ENCODE assay signal across 1 cellular context in the genomic region with DNA sequence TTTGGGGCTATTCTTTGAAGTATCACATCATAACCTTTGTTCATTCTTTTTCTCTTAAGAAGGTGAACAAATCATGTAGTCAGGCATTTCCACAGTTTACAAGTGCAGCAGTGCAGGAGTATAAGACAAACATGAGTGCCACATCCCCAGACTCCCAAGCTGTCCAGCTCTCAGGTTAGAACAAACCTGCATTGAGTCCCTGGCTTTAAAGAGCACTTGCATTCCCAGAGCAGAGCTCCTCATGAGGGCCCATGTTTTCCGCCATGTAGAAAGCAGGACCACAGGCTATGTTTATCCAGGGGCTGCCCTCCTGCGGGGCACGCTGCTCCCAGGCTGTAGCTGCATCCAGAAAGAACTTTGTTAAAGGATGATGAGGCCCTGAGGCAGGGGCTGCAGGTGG.
TF ChIP-seq lines count a peak whose summit lies in the region.

No MANE protein-coding gene starts in this region.

TF ChIP-seq in WTC11, 78 proteins besides CTCF, POLR2A, EP300 and RAD21 (continued from another document):
- TF ChIP-seq, protein P1, sequence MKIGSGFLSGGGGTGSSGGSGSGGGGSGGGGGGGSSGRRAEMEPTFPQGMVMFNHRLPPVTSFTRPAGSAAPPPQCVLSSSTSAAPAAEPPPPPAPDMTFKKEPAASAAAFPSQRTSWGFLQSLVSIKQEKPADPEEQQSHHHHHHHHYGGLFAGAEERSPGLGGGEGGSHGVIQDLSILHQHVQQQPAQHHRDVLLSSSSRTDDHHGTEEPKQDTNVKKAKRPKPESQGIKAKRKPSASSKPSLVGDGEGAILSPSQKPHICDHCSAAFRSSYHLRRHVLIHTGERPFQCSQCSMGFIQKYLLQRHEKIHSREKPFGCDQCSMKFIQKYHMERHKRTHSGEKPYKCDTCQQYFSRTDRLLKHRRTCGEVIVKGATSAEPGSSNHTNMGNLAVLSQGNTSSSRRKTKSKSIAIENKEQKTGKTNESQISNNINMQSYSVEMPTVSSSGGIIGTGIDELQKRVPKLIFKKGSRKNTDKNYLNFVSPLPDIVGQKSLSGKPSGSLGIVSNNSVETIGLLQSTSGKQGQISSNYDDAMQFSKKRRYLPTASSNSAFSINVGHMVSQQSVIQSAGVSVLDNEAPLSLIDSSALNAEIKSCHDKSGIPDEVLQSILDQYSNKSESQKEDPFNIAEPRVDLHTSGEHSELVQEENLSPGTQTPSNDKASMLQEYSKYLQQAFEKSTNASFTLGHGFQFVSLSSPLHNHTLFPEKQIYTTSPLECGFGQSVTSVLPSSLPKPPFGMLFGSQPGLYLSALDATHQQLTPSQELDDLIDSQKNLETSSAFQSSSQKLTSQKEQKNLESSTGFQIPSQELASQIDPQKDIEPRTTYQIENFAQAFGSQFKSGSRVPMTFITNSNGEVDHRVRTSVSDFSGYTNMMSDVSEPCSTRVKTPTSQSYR (CRISPR knock-in tag; IDR thresholded peaks at IDR 0.05): no peak
